Comparison of ENCODE assay signal across 20 cellular contexts in the genomic region with DNA sequence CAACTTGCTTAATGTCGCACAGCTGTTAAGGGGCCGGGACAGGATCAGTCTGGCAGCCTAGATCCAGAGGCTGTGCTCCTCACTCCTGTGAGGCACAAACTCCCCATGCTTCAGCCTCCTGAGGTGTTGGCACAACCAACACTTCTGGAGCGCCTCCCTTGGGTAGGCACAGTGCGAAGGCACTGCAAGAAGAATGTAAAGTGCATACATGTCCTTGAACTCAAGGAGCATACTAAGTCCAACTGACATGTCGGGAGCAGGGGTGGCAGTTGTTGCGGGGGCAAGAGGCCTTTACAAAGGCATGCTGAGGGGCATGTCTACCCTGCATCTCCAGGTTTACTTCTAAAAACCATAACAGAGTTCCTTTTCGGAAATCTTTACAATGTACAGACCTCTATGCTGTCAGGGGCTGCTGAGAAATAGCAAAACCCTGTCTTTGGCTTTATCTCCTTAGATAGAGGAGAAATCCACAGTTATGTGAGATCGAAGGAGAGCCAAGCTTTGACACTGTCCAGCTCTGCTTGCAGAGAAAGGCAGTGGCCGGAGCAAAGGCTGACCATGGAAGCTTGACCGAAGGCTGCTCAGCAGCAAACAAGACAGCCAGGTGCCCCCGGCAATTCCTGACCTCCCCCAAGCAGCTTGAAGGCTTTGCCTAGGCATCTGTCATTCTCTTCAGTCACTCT.
DNase-seq lines count a peak whose midpoint lies in the region; TF ChIP-seq lines count a peak whose summit lies in the region.
"Had no signal": no experiment of that assay in that cellular context is flagged by ENCODE, and none has a peak within 500 bp of the region (broad histone marks: within the 10 kb centered on the region; RNA-seq: fewer than 3 reads in every experiment).

No MANE protein-coding gene starts in this region.

- CTCF ChIA-PET in OCI-LY7 (lab: Charles Lee; ENCODE audit: unreplicated experiment): no interaction called here

- POLR2A ChIA-PET in OCI-LY7 (lab: Charles Lee): no interaction called here

- peak overlapping the region; percentile 55 to 85 for H3K18ac ChIP-seq in mesenchymal stem cell (ENCODE audit: low read depth in 1 of 2, low read length in 2 of 2)

- H3K4me2 ChIP-seq in mesenchymal stem cell (ENCODE audit: low read length, poor library complexity, severe bottlenecking) (no peak overlapping the region), smooth muscle cell (peak overlapping the region; percentile 10), OCI-LY7 (ENCODE audit: low read length) (no peak overlapping the region)
- H3K4me2 ChIP-seq: GM23338, KMS-11 had no signal

- H3K27me3 ChIP-seq in cardiac muscle cell: no peaks in the 10 kb centered on the region
- no peaks in the 10 kb centered on the region for H3K27me3 ChIP-seq in left ventricle myocardium inferior (ENCODE audit: low read depth)
- no peaks in the 10 kb centered on the region for H3K27me3 ChIP-seq in mesenchymal stem cell (ENCODE audit: control insufficient read depth in 1 of 2, insufficient read depth in 1 of 2, low read length in 2 of 2)
- no peaks in the 10 kb centered on the region for H3K27me3 ChIP-seq in smooth muscle cell (ENCODE audit: low read depth)
- H3K27me3 ChIP-seq in WERI-Rb-1 (ENCODE audit: insufficient read depth, low read depth, severe bottlenecking): no peaks in the 10 kb centered on the region

- no TSS peak for BruUV-seq in OCI-LY7 (replicated peaks; lab: Mats Ljungman, UMichigan)

- H3K4ac ChIP-seq in mesenchymal stem cell (ENCODE audit: low read depth in 1 of 2, low read length in 2 of 2): peak overlapping the region in 1 of 2 experiments; percentile 84

- peak overlapping the region; percentile 84 for H4K91ac ChIP-seq in mesenchymal stem cell (ENCODE audit: low read length)

- peak overlapping the region in 1 of 2 experiments; percentile 70 for H3K23ac ChIP-seq in mesenchymal stem cell (ENCODE audit: low read length in 2 of 2)

- H3K4me1 ChIP-seq in cardiac muscle cell (ENCODE audit: low read depth) (peaks cover 27% of the 10 kb centered on the region), left ventricle myocardium inferior (peaks cover 31% of the 10 kb centered on the region), mesenchymal stem cell (ENCODE audit: control insufficient read depth, insufficient read depth, low read depth, low read length) (no peaks in the 10 kb centered on the region), smooth muscle cell (ENCODE audit: low read depth) (peaks cover 22% of the 10 kb centered on the region), OCI-LY7 (ENCODE audit: insufficient read depth, low read length, poor library complexity, severe bottlenecking) (no peaks in the 10 kb centered on the region)
- H3K4me1 ChIP-seq: HAP-1 had no signal

- 82% methylated on average over 10 of the region's 11 CpGs for WGBS in mesenchymal stem cell
- 48% methylated on average over 11 of the region's 11 CpGs for WGBS in smooth muscle cell (ENCODE audit: low lambda C conversion rate)

- no peaks in the 10 kb centered on the region for H3K79me1 ChIP-seq in mesenchymal stem cell (replicated peaks; ENCODE audit: low read length, poor library complexity, severe bottlenecking)

- H3K27ac ChIP-seq in cardiac muscle cell (peak overlapping the region; percentile 79), left ventricle myocardium inferior (replicated peaks) (no peak overlapping the region), mesenchymal stem cell (ENCODE audit: low read length, poor library complexity, severe bottlenecking) (no peak overlapping the region), smooth muscle cell (ENCODE audit: low read depth) (no peak overlapping the region), OCI-LY7 (ENCODE audit: low read depth, low read length, poor library complexity, severe bottlenecking) (no peak overlapping the region), WERI-Rb-1 (no peak overlapping the region)
- H3K27ac ChIP-seq: KMS-11, RWPE1, SK-N-MC had no signal

- H3K14ac ChIP-seq in mesenchymal stem cell (ENCODE audit: low read length in 2 of 2): no peak overlapping the region

- intact Hi-C loops in left ventricle myocardium inferior (cut with micrococcal nuclease): no loop called here
- intact Hi-C loops in OCI-LY7 (cut with micrococcal nuclease; ENCODE audit: unreplicated experiment): no loop called here

- H3K4me3 ChIP-seq in cardiac muscle cell (no peak overlapping the region), left ventricle myocardium inferior (no peak overlapping the region), mesenchymal stem cell (ENCODE audit: insufficient read depth in 1 of 2, low read depth in 1 of 2, low read length in 2 of 2) (no peak overlapping the region), smooth muscle cell (no peak overlapping the region), OCI-LY7 (ENCODE audit: low read depth, low read length, poor library complexity, severe bottlenecking) (no peak overlapping the region), WERI-Rb-1 (ENCODE audit: low read depth, low read length) (no peak overlapping the region)
- H3K4me3 ChIP-seq: GM23338, HAP-1, SK-N-MC had no signal

- peak overlapping the region; percentile 67 for H4K8ac ChIP-seq in mesenchymal stem cell (ENCODE audit: low read length)

- no peak overlapping the region for H2BK5ac ChIP-seq in mesenchymal stem cell (ENCODE audit: low read depth, low read length, poor library complexity, severe bottlenecking)

- H2BK15ac ChIP-seq in mesenchymal stem cell (ENCODE audit: low read depth, poor library complexity, severe bottlenecking): no peak overlapping the region

- peaks cover 6% of the 10 kb centered on the region for H3F3A ChIP-seq in smooth muscle cell (ENCODE audit: low read depth)

- no peak overlapping the region for H2AFZ ChIP-seq in mesenchymal stem cell (ENCODE audit: low read depth, low read length)
- H2AFZ ChIP-seq in smooth muscle cell (ENCODE audit: low read depth): no peak overlapping the region
- no peak overlapping the region for H2AFZ ChIP-seq in OCI-LY7 (ENCODE audit: low read length)
- H2AFZ ChIP-seq: GM23338 had no signal

- no peaks in the 10 kb centered on the region for H3K9me2 ChIP-seq in OCI-LY7 (ENCODE audit: insufficient read depth, low read length)

- no peaks in the 10 kb centered on the region for H4K20me1 ChIP-seq in smooth muscle cell (ENCODE audit: low read depth)
- no peaks in the 10 kb centered on the region for H4K20me1 ChIP-seq in OCI-LY7 (ENCODE audit: insufficient read depth, low read length)

- no peak overlapping the region for H2BK120ac ChIP-seq in mesenchymal stem cell (ENCODE audit: low read depth, low read length)

- peak overlapping the region; percentile 59 to 79 for H2BK12ac ChIP-seq in mesenchymal stem cell (ENCODE audit: low read length in 2 of 2)

- H2AK5ac ChIP-seq in mesenchymal stem cell (ENCODE audit: low read length, severe bottlenecking): no peak overlapping the region

- H3K9me3 ChIP-seq in cardiac muscle cell (ENCODE audit: low read depth) (no peaks in the 10 kb centered on the region), left ventricle myocardium inferior (replicated peaks) (no peaks in the 10 kb centered on the region), mesenchymal stem cell (ENCODE audit: control insufficient read depth, low read length) (no peaks in the 10 kb centered on the region), smooth muscle cell (replicated peaks; ENCODE audit: low read depth) (no peaks in the 10 kb centered on the region), OCI-LY7 (ENCODE audit: low read length) (no peaks in the 10 kb centered on the region), WERI-Rb-1 (ENCODE audit: severe bottlenecking) (no peaks in the 10 kb centered on the region)
- H3K9me3 ChIP-seq: HAP-1 had no signal

- DNase-seq in cardiac muscle cell (ENCODE audit: low read depth in 1 of 2, low spot score in 1 of 2): peak; percentile 68 to 74
- no peak for DNase-seq in left ventricle myocardium inferior
- peak; percentile 78 for DNase-seq in amniotic epithelial cell (ENCODE audit: low read depth)
- no peak for DNase-seq in mesenchymal stem cell
- no peak for DNase-seq in smooth muscle cell (lab: John Stamatoyannopoulos, UW; ENCODE audit: unreplicated experiment)
- no peak for DNase-seq in NCI-H1930 (lab: John Stamatoyannopoulos, UW)
- DNase-seq in OCI-LY7 (ENCODE audit: low spot score): no peak
- no peak for DNase-seq in WERI-Rb-1
- DNase-seq: CD4-positive, CD25-positive, alpha-beta regulatory T cell; HFFc6; MM.1S; NCI-H2029 treated with DMSO at 0.1 percent for 48 hours; NCI-H446 treated with DMSO at 0.1 percent for 48 hours; NCI-H526; SIG-M5 had no signal

- no peak overlapping the region for H3K9ac ChIP-seq in mesenchymal stem cell (ENCODE audit: low read length)
- no peak overlapping the region for H3K9ac ChIP-seq in smooth muscle cell (ENCODE audit: low read depth)
- H3K9ac ChIP-seq: KMS-11 had no signal

- no peaks in the 10 kb centered on the region for H3K79me2 ChIP-seq in smooth muscle cell (ENCODE audit: low read depth)
- no peaks in the 10 kb centered on the region for H3K79me2 ChIP-seq in OCI-LY7 (ENCODE audit: insufficient read depth, low read depth, low read length)

- TF ChIP-seq CTCF in cardiac muscle cell (IDR thresholded peaks at IDR 0.05; ENCODE audit: low read depth, low read length) (no peak), left ventricle myocardium inferior (IDR thresholded peaks at IDR 0.05; ENCODE audit: borderline replicate concordance) (no peak), smooth muscle cell (IDR thresholded peaks at IDR 0.05; ENCODE audit: borderline replicate concordance, insufficient read depth, poor library complexity, severe bottlenecking) (no peak), OCI-LY7 (conservative IDR thresholded peaks at IDR 0.05; ENCODE audit: low read length) (no peak), WERI-Rb-1 (IDR thresholded peaks at IDR 0.05; ENCODE audit: low read depth, low read length) (no peak)

- H3K36me3 ChIP-seq in cardiac muscle cell: no peaks in the 10 kb centered on the region
- H3K36me3 ChIP-seq in left ventricle myocardium inferior: no peaks in the 10 kb centered on the region
- H3K36me3 ChIP-seq in mesenchymal stem cell (ENCODE audit: control insufficient read depth in 1 of 2, insufficient read depth in 2 of 2, low read depth in 1 of 2, low read length in 2 of 2): no peaks in the 10 kb centered on the region
- no peaks in the 10 kb centered on the region for H3K36me3 ChIP-seq in smooth muscle cell (ENCODE audit: low read depth)
- no peaks in the 10 kb centered on the region for H3K36me3 ChIP-seq in OCI-LY7 (ENCODE audit: insufficient read depth, low read length)
- H3K36me3 ChIP-seq in WERI-Rb-1: no peaks in the 10 kb centered on the region
- H3K36me3 ChIP-seq: HAP-1 had no signal

Comparison
In these comparisons a context has a peak if more than half of its experiments do, and no peak if none do; other contexts are left out.
1. DNase-seq: peak in cardiac muscle cell (2 of 2) and amniotic epithelial cell (single experiment); none in left ventricle myocardium inferior (single experiment), mesenchymal stem cell (single experiment), smooth muscle cell (single experiment), NCI-H1930 (0 of 2), OCI-LY7 (single experiment) and WERI-Rb-1 (single experiment).